21 cellular contexts compared by ENCODE assay signal in the genomic region with DNA sequence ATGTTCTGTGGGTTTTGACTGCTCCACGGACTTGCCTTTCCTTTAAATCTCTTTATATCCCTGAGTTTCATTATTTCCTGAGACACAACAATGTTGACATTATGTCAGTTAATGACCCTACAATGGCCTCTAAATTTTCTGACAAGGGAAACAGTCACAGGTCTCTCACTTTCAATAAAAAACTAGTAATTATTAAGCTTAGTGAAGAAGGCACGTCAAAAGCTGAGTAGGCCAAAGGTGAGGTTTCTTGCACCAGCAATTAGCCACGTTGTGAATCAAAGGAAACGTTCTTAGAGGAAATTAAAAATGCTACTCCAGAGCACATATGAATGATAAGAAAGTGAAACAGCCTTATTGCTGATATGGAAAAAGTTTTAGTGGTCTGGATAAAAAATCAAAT.
"Had no signal": no experiment of that assay in that cellular context is flagged by ENCODE, and none has a peak within 500 bp of the region (broad histone marks: within the 10 kb centered on the region; RNA-seq: fewer than 3 reads in every experiment).

No MANE protein-coding gene starts in this region.

- H3K4me1 ChIP-seq: breast epithelium, foreskin keratinocyte, heart left ventricle, left ventricle myocardium inferior, uterus had no signal

- H3K4me3 ChIP-seq: breast epithelium, heart left ventricle, left ventricle myocardium inferior, lung, uterus had no signal

- H3K9me3 ChIP-seq: uterus had no signal

- H3K27me3 ChIP-seq: breast epithelium, foreskin keratinocyte, heart left ventricle, uterus had no signal

- H3K27ac ChIP-seq: breast epithelium, foreskin keratinocyte, heart left ventricle, left ventricle myocardium inferior, uterus had no signal

- ATAC-seq: activated CD8-positive, alpha-beta T cell treated with anti-CD3 and anti-CD28 coated beads for 36 hours; activated naive CD4-positive, alpha-beta T cell treated with anti-CD3 and anti-CD28 coated beads, Interleukin-2, amount 50 U/mL, for 72 hours; esophagus mucosa; foreskin keratinocyte; heart left ventricle; natural killer cell treated with Interleukin-12 subunit alpha and Interleukin-12 subunit beta and Interleukin-15 and Interleukin-18, amount 100 ng/mL, for 72 hours; right cardiac atrium; stimulated activated naive CD8-positive, alpha-beta T cell treated with anti-CD3 and anti-CD28 coated beads, Interleukin-15, Interleukin-2, amounts not matched to agents 100 U/mL and 50 U/mL, for 24 hours had no signal

- DNase-seq: activated B cell treated with CpG ODN at 0.5 μM for 24 hours; activated CD4-positive, alpha-beta T cell treated with anti-CD3 and anti-CD28 coated beads, Interleukin-2, amount 50 U/mL, for 1 hour; activated CD8-positive, alpha-beta T cell treated with anti-CD3 and anti-CD28 coated beads for 36 hours; activated T-cell treated with anti-CD3 and anti-CD28 coated beads, Interleukin-2, amount 50 U/mL, for 48 hours; central memory CD4-positive, alpha-beta T cell; endodermal cell; foreskin keratinocyte; heart left ventricle; kidney glomerular epithelial cell; left ventricle myocardium inferior; mesendoderm; right cardiac atrium; stimulated activated CD4-positive, alpha-beta T cell treated with anti-CD3 and anti-CD28 coated beads, Interleukin-2, amount 100 ng/mL, for 48 hours; stimulated activated naive CD8-positive, alpha-beta T cell treated with anti-CD3 and anti-CD28 coated beads, Interleukin-15, Interleukin-2, amounts not matched to agents 100 U/mL and 50 U/mL, for 24 hours; T1000; uterus had no signal

- H3K36me3 ChIP-seq: breast epithelium, heart left ventricle, left ventricle myocardium inferior, uterus had no signal
